Comparison of ENCODE assay signal across 8 cellular contexts in genomic region chr5:139689631-139690384, GRCh38. TPM values are rescaled to one million over a fixed set of nuclear protein-coding genes. Genes with fewer than 3 reads are reported as not detected.
DNase-seq lines count a peak whose midpoint lies in the region; ATAC-seq and TF ChIP-seq lines count a peak whose summit lies in the region.

No MANE protein-coding gene starts in this region.

- POLR2A ChIA-PET in OCI-LY7 (lab: Charles Lee): interaction anchor here (0.5 to 2.7 kb wide), 8 partner anchors 15 to 267 kb away, joined by 3 to 19 read pairs (median 4); no protein-coding TSS in a partner anchor

- no peaks in the 10 kb centered on the region for H3K9me3 Mint-ChIP-seq in activated CD4-positive, alpha-beta T cell treated with anti-CD3 and anti-CD28 coated beads, Interleukin-2, amount 10 ng/mL, durations not matched to agents 24 days and 14 days
- H3K9me3 Mint-ChIP-seq in neural crest cell: no peaks in the 10 kb centered on the region

- TF ChIP-seq POLR2A in erythroblast (IDR thresholded peaks at IDR 0.05; ENCODE audit: low read length): no peak

- peaks cover 7% of the 10 kb centered on the region for H3K27me3 Mint-ChIP-seq in activated CD4-positive, alpha-beta T cell treated with anti-CD3 and anti-CD28 coated beads, Interleukin-2, amount 10 ng/mL, durations not matched to agents 24 days and 14 days
- no peaks in the 10 kb centered on the region for H3K27me3 Mint-ChIP-seq in neural crest cell (ENCODE audit: low read depth)

- H3K27ac ChIP-seq in OCI-LY7 (ENCODE audit: low read depth, low read length, poor library complexity, severe bottlenecking): peak overlapping the region; percentile 90

- no TSS peak for BruUV-seq in OCI-LY7 (replicated peaks; lab: Mats Ljungman, UMichigan)

- H3K4me2 ChIP-seq in OCI-LY7 (ENCODE audit: low read length): peak overlapping the region; percentile 74

- ATAC-seq in GM21390 (IDR thresholded peaks at IDR 0.05; ENCODE audit: unreplicated experiment): no peak

- H4K20me1 ChIP-seq in OCI-LY7 (ENCODE audit: insufficient read depth, low read length): no peaks in the 10 kb centered on the region

- H3K79me2 ChIP-seq in OCI-LY7 (ENCODE audit: insufficient read depth, low read depth, low read length): no peaks in the 10 kb centered on the region

- H2AFZ ChIP-seq in OCI-LY7 (ENCODE audit: low read length): no peak overlapping the region

- intact Hi-C loops in activated CD4-positive, alpha-beta T cell treated with anti-CD3 and anti-CD28 coated beads, Interleukin-2, amount 10 ng/mL, durations not matched to agents 24 days and 14 days (cut with micrococcal nuclease): loop anchor here (1.0 kb wide), 1 partner anchor 57 kb away; no protein-coding TSS in a partner anchor
- intact Hi-C loops in OCI-LY7 (cut with micrococcal nuclease; ENCODE audit: unreplicated experiment): loop anchor here (1.0 to 5.0 kb wide), 8 partner anchors 20 to 267 kb away; partner anchors contain the start of gene CXXC5

- no peaks in the 10 kb centered on the region for H3K9me3 ChIP-seq in OCI-LY7 (ENCODE audit: low read length)

- H3K27ac Mint-ChIP-seq in activated CD4-positive, alpha-beta T cell treated with anti-CD3 and anti-CD28 coated beads, Interleukin-2, amount 10 ng/mL, durations not matched to agents 24 days and 14 days: no peak overlapping the region
- H3K27ac Mint-ChIP-seq in neural crest cell (ENCODE audit: unreplicated experiment): no peak overlapping the region

- no peaks in the 10 kb centered on the region for H3K9me2 ChIP-seq in OCI-LY7 (ENCODE audit: insufficient read depth, low read length)

- TF ChIP-seq CTCF in OCI-LY7 (conservative IDR thresholded peaks at IDR 0.05; ENCODE audit: low read length) (peak; percentile 89), neural crest cell (conservative IDR thresholded peaks at IDR 0.05) (no peak)

- peaks cover 2% of the 10 kb centered on the region; the same call in 1 of the 2 replicates for H3K36me3 ChIP-seq in OCI-LY7 (ENCODE audit: insufficient read depth, low read length)

- DNase-seq in activated CD4-positive, alpha-beta T cell treated with anti-CD3 and anti-CD28 coated beads, Interleukin-2, amount 10 ng/mL, durations not matched to agents 24 days and 14 days: peak; percentile 76
- DNase-seq in activated CD4-positive, alpha-beta T cell treated with anti-CD3 and anti-CD28 coated beads, Interleukin-2, amount 50 U/mL, for 1 hour: no peak
- DNase-seq in OCI-LY7 (ENCODE audit: low spot score) (peak; percentile 69), erythroblast (lab: John Stamatoyannopoulos, UW) (peak; percentile 78 to 81), neural crest cell (ENCODE audit: low read depth, low spot score) (no peak), cerebellar nuclear complex (lab: John Stamatoyannopoulos, UW) (no peak)
- DNase-seq in activated CD4-positive, CD25-positive, alpha-beta regulatory T cell (lab: John Stamatoyannopoulos, UW): no peak

- H3K4me1 ChIP-seq in OCI-LY7 (ENCODE audit: insufficient read depth, low read length, poor library complexity, severe bottlenecking): peaks cover 60% of the 10 kb centered on the region

- H3K4me3 Mint-ChIP-seq in activated CD4-positive, alpha-beta T cell treated with anti-CD3 and anti-CD28 coated beads, Interleukin-2, amount 10 ng/mL, durations not matched to agents 24 days and 14 days: no peak overlapping the region
- H3K4me3 Mint-ChIP-seq in neural crest cell: peak overlapping the region; percentile 61

- peaks cover 2% of the 10 kb centered on the region for H3K4me1 Mint-ChIP-seq in activated CD4-positive, alpha-beta T cell treated with anti-CD3 and anti-CD28 coated beads, Interleukin-2, amount 10 ng/mL, durations not matched to agents 24 days and 14 days
- peaks cover 74% of the 10 kb centered on the region for H3K4me1 Mint-ChIP-seq in neural crest cell

- peak overlapping the region; percentile 28 for H3K4me3 ChIP-seq in OCI-LY7 (ENCODE audit: low read depth, low read length, poor library complexity, severe bottlenecking)

- CTCF ChIA-PET in OCI-LY7 (lab: Charles Lee; ENCODE audit: unreplicated experiment): interaction anchor here (0.5 to 5.2 kb wide), 6 partner anchors 9 to 56 kb away, joined by 3 to 49 read pairs (median 4); no protein-coding TSS in a partner anchor

- no peaks in the 10 kb centered on the region for H3K36me3 Mint-ChIP-seq in activated CD4-positive, alpha-beta T cell treated with anti-CD3 and anti-CD28 coated beads, Interleukin-2, amount 10 ng/mL, durations not matched to agents 24 days and 14 days (ENCODE audit: low read depth)
- no peaks in the 10 kb centered on the region for H3K36me3 Mint-ChIP-seq in neural crest cell (ENCODE audit: low read depth)

RNA-seq across cellular contexts. Expression of gene CXXC5, which starts 41.7 kb away (rescaled TPM):
- total RNA-seq in activated CD4-positive, alpha-beta T cell treated with anti-CD3 and anti-CD28 coated beads, Interleukin-2, amount 10 ng/mL, durations not matched to agents 24 days and 14 days: 1.2 and 1.9 TPM in 2 replicates
- total RNA-seq in OCI-LY7 (2014; rRNA removed; shearing (Covaris generic)): 108 and 113 TPM in 2 replicates
- total RNA-seq in OCI-LY7 (2022) (26.7 and 30.4 TPM in 2 replicates), neural crest cell (29.2 and 30.4 TPM in 2 replicates)

Comparison
In these comparisons a context has a peak if more than half of its experiments do, and no peak if none do; other contexts are left out.
1. DNase-seq: peak in activated CD4-positive, alpha-beta T cell treated with anti-CD3 and anti-CD28 coated beads, Interleukin-2, amount 10 ng/mL, durations not matched to agents 24 days and 14 days (single experiment), OCI-LY7 (single experiment) and erythroblast (2 of 2); none in activated CD4-positive, alpha-beta T cell treated with anti-CD3 and anti-CD28 coated beads, Interleukin-2, amount 50 U/mL, for 1 hour (single experiment), neural crest cell (single experiment), activated CD4-positive, CD25-positive, alpha-beta regulatory T cell (0 of 4) and cerebellar nuclear complex (0 of 2).